23 cellular contexts compared by ENCODE assay signal in genomic region chr7:151131622-151132293, GRCh38. TPM values are rescaled to one million over a fixed set of nuclear protein-coding genes. Genes with fewer than 3 reads are reported as not detected.
DNase-seq lines count a peak whose midpoint lies in the region; ATAC-seq and TF ChIP-seq lines count a peak whose summit lies in the region.
"Had no signal": no experiment of that assay in that cellular context is flagged by ENCODE, and none has a peak within 500 bp of the region (broad histone marks: within the 10 kb centered on the region; RNA-seq: fewer than 3 reads in every experiment).

No MANE protein-coding gene starts in this region.

- H3K27me3 Mint-ChIP-seq in nephron (ENCODE audit: low read depth), result peaks cover 5% of the 10 kb centered on the region
- H3K27me3 Mint-ChIP-seq in T-helper 2 cell treated with Interferon-gamma antibody and Interleukin-4, amounts not matched to agents 5 μg/mL and 100 μg/mL, for 36 hours (ENCODE audit: low read depth), result no peaks in the 10 kb centered on the region
- H3K27me3 Mint-ChIP-seq: activated naive CD8-positive, alpha-beta T cell treated with anti-CD3 and anti-CD28 coated beads, Interleukin-2, amount 10 ng/mL, durations not matched to agents 7 days and 5 days had no signal

- H3K4me3 Mint-ChIP-seq in nephron, result peak overlapping the region in 2 of 3 experiments; percentile 37 to 74
- H3K4me3 Mint-ChIP-seq in T-helper 2 cell treated with Interferon-gamma antibody and Interleukin-4, amounts not matched to agents 5 μg/mL and 100 μg/mL, for 36 hours, result no peak overlapping the region
- H3K4me3 Mint-ChIP-seq: activated naive CD8-positive, alpha-beta T cell treated with anti-CD3 and anti-CD28 coated beads, Interleukin-2, amount 10 ng/mL, durations not matched to agents 7 days and 5 days; activated T-helper 1 cell treated with anti-CD3 and anti-CD28 coated beads, Interleukin-12 subunit alpha, Interleukin-12 subunit beta, Interleukin-2, Interleukin-4 antibody, amounts not matched to agents 30 ng/mL and 10 ng/mL and 1 ng/mL, durations not matched to agents 14 hours and 24 hours and 36 hours; T-helper 1 cell treated with Interleukin-12 subunit alpha and Interleukin-12 subunit beta and Interleukin-4 antibody, amounts not matched to agents 30 μg/mL and 1 μg/mL, for 36 hours had no signal

- H3K9me3 ChIP-seq in tibial nerve, result no peaks in the 10 kb centered on the region
- H3K9me3 ChIP-seq: BE2C had no signal

- no peaks in the 10 kb centered on the region for H3K9me3 Mint-ChIP-seq in nephron
- no peaks in the 10 kb centered on the region for H3K9me3 Mint-ChIP-seq in T-helper 2 cell treated with Interferon-gamma antibody and Interleukin-4, amounts not matched to agents 5 μg/mL and 100 μg/mL, for 36 hours
- H3K9me3 Mint-ChIP-seq: activated naive CD8-positive, alpha-beta T cell treated with anti-CD3 and anti-CD28 coated beads, Interleukin-2, amount 10 ng/mL, durations not matched to agents 7 days and 5 days; activated T-helper 1 cell treated with anti-CD3 and anti-CD28 coated beads, Interleukin-12 subunit alpha, Interleukin-12 subunit beta, Interleukin-2, Interleukin-4 antibody, amounts not matched to agents 30 ng/mL and 10 ng/mL and 1 ng/mL, durations not matched to agents 14 hours and 24 hours and 36 hours; T-helper 1 cell treated with Interleukin-12 subunit alpha and Interleukin-12 subunit beta and Interleukin-4 antibody, amounts not matched to agents 30 μg/mL and 1 μg/mL, for 36 hours had no signal

- H3K36me3 Mint-ChIP-seq in nephron (ENCODE audit: low read depth), result peaks cover 64% of the 10 kb centered on the region
- no peaks in the 10 kb centered on the region for H3K36me3 Mint-ChIP-seq in T-helper 2 cell treated with Interferon-gamma antibody and Interleukin-4, amounts not matched to agents 5 μg/mL and 100 μg/mL, for 36 hours (ENCODE audit: low read depth)
- H3K36me3 Mint-ChIP-seq: activated naive CD8-positive, alpha-beta T cell treated with anti-CD3 and anti-CD28 coated beads, Interleukin-2, amount 10 ng/mL, durations not matched to agents 7 days and 5 days had no signal

- peaks cover 4 to 99% (median 4%) of the 10 kb centered on the region in 3 donors for H3K36me3 ChIP-seq in tibial nerve

- H3K27me3 ChIP-seq in tibial nerve, result no peaks in the 10 kb centered on the region
- H3K27me3 ChIP-seq: BE2C had no signal

- TF ChIP-seq POLR2A in tibial nerve (IDR thresholded peaks at IDR 0.05), result no peak

- H3K4me1 ChIP-seq in tibial nerve, result peaks cover 0 to 16% (median 8%) of the 10 kb centered on the region in 4 donors

- H3K4me3 ChIP-seq in tibial nerve, result no peak overlapping the region
- H3K4me3 ChIP-seq: smooth muscle cell had no signal

- 40 to 41% methylated on average over 12 to 18 of the region's 18 CpGs for WGBS in tibial nerve, 2 donors

- H3K4me1 Mint-ChIP-seq in nephron, result peaks cover 43% of the 10 kb centered on the region
- H3K4me1 Mint-ChIP-seq in T-helper 2 cell treated with Interferon-gamma antibody and Interleukin-4, amounts not matched to agents 5 μg/mL and 100 μg/mL, for 36 hours (ENCODE audit: low read depth), result no peaks in the 10 kb centered on the region

- no peak for TF ChIP-seq CTCF in nephron (IDR thresholded peaks at IDR 0.05; ENCODE audit: unreplicated experiment in 3 of 3)
- TF ChIP-seq CTCF in tibial nerve (IDR thresholded peaks at IDR 0.05), result no peak

- peak in 1 of 2 donors; percentile 14 for TF ChIP-seq EP300 in tibial nerve (IDR thresholded peaks at IDR 0.05)

- H3K27ac Mint-ChIP-seq in nephron, result peak overlapping the region; percentile 78 to 91 (median 80)
- no peak overlapping the region for H3K27ac Mint-ChIP-seq in T-helper 2 cell treated with Interferon-gamma antibody and Interleukin-4, amounts not matched to agents 5 μg/mL and 100 μg/mL, for 36 hours
- H3K27ac Mint-ChIP-seq: activated naive CD8-positive, alpha-beta T cell treated with anti-CD3 and anti-CD28 coated beads, Interleukin-2, amount 10 ng/mL, durations not matched to agents 7 days and 5 days; activated T-helper 1 cell treated with anti-CD3 and anti-CD28 coated beads, Interleukin-12 subunit alpha, Interleukin-12 subunit beta, Interleukin-2, Interleukin-4 antibody, amounts not matched to agents 30 ng/mL and 10 ng/mL and 1 ng/mL, durations not matched to agents 14 hours and 24 hours and 36 hours; T-helper 1 cell treated with Interleukin-12 subunit alpha and Interleukin-12 subunit beta and Interleukin-4 antibody, amounts not matched to agents 30 μg/mL and 1 μg/mL, for 36 hours had no signal

- DNase-seq in left cardiac atrium (peak; percentile 18), tibial nerve (ENCODE audit: low spot score in 2 of 2) (no peak), NCI-H1694 (lab: John Stamatoyannopoulos, UW) (no peak)
- DNase-seq in T-helper 2 cell treated with Interferon-gamma antibody and Interleukin-4, amounts not matched to agents 5 μg/mL and 100 μg/mL, for 36 hours (ENCODE audit: low spot score), result no peak
- DNase-seq: activated CD4-positive, CD25-positive, alpha-beta regulatory T cell; activated naive CD8-positive, alpha-beta T cell treated with anti-CD3 and anti-CD28 coated beads, Interleukin-2, amount 10 ng/mL, durations not matched to agents 7 days and 5 days; BE2C; Calu3; mesendoderm; NCI-H1092; NCI-H2081; NCI-H524; SHP77; stimulated activated CD4-positive, alpha-beta T cell treated with anti-CD3 and anti-CD28 coated beads, Interleukin-4, amount 100 ng/mL, for 24 hours had no signal

- peak overlapping the region; percentile 80 for H3K27ac ChIP-seq in angular gyrus (ENCODE audit: low read depth, low read length)
- H3K27ac ChIP-seq in tibial nerve, result peak overlapping the region in 3 of 4 donors; percentile 22 to 72 (median 53)
- H3K27ac ChIP-seq: KMS-11 had no signal

- intact Hi-C loops in left cardiac atrium (cut with DNase I), result no loop called here

- ATAC-seq in left cardiac atrium, result peak in 1 of 2 donors; percentile 49
- no peak for ATAC-seq in HG03469 (IDR thresholded peaks at IDR 0.05; ENCODE audit: unreplicated experiment)

RNA-seq across cellular contexts. Expression of gene GBX1, which starts 35.7 kb away (rescaled TPM):
- total RNA-seq in left cardiac atrium (under 1 TPM in 1 of 2 donors, not detected in 1; 0.56 TPM), tibial nerve (not detected)
- total RNA-seq: activated naive CD8-positive, alpha-beta T cell treated with anti-CD3 and anti-CD28 coated beads, Interleukin-2, amount 10 ng/mL, durations not matched to agents 7 days and 5 days; activated T-helper 1 cell treated with anti-CD3 and anti-CD28 coated beads, Interleukin-12 subunit alpha, Interleukin-12 subunit beta, Interleukin-2, Interleukin-4 antibody, amounts not matched to agents 30 ng/mL and 10 ng/mL and 1 ng/mL, durations not matched to agents 14 hours and 24 hours and 36 hours; bronchial epithelial cell; Calu3; omental fat pad; smooth muscle cell had no signal

RNA-seq across cellular contexts. Expression of gene AGAP3, which starts 45.5 kb away (rescaled TPM):
- total RNA-seq in left cardiac atrium, result 10 to 100 TPM; 53.0 to 61.5 TPM
- 100 to 1,000 TPM in 2 of 4 donors, 10 to 100 TPM in 2; 40.0 to 114 (median 87.2) TPM for total RNA-seq in tibial nerve

RNA-seq across cellular contexts. Expression of gene TMUB1, which starts 48.5 kb away (rescaled TPM):
- total RNA-seq in left cardiac atrium (10 to 100 TPM; 36.3 to 37.9 TPM), tibial nerve (10 to 100 TPM; 24.3 to 61.5 (median 33.8) TPM)

RNA-seq across cellular contexts. Expression of gene FASTK, which starts 51.1 kb away (rescaled TPM):
- total RNA-seq in left cardiac atrium (10 to 100 TPM; 62.9 to 73.2 TPM), tibial nerve (100 to 1,000 TPM in 1 of 4 donors, 10 to 100 TPM in 3; 69.9 to 139 (median 79.7) TPM)

RNA-seq across cellular contexts. Expression of gene ASB10, which starts 55.3 kb away (rescaled TPM):
- total RNA-seq in left cardiac atrium (10 to 100 TPM in 1 of 2 donors, 1 to 10 TPM in 1; 8.2 to 12.8 TPM), tibial nerve (not detected)
- total RNA-seq: activated naive CD8-positive, alpha-beta T cell treated with anti-CD3 and anti-CD28 coated beads, Interleukin-2, amount 10 ng/mL, durations not matched to agents 7 days and 5 days; activated T-helper 1 cell treated with anti-CD3 and anti-CD28 coated beads, Interleukin-12 subunit alpha, Interleukin-12 subunit beta, Interleukin-2, Interleukin-4 antibody, amounts not matched to agents 30 ng/mL and 10 ng/mL and 1 ng/mL, durations not matched to agents 14 hours and 24 hours and 36 hours; bronchial epithelial cell; Calu3; omental fat pad; smooth muscle cell had no signal
